1 cellular context compared by ENCODE assay signal in genomic region chr5:148383564-148384388, GRCh38.
TF ChIP-seq lines count a peak whose summit lies in the region.

A gene with protein sequence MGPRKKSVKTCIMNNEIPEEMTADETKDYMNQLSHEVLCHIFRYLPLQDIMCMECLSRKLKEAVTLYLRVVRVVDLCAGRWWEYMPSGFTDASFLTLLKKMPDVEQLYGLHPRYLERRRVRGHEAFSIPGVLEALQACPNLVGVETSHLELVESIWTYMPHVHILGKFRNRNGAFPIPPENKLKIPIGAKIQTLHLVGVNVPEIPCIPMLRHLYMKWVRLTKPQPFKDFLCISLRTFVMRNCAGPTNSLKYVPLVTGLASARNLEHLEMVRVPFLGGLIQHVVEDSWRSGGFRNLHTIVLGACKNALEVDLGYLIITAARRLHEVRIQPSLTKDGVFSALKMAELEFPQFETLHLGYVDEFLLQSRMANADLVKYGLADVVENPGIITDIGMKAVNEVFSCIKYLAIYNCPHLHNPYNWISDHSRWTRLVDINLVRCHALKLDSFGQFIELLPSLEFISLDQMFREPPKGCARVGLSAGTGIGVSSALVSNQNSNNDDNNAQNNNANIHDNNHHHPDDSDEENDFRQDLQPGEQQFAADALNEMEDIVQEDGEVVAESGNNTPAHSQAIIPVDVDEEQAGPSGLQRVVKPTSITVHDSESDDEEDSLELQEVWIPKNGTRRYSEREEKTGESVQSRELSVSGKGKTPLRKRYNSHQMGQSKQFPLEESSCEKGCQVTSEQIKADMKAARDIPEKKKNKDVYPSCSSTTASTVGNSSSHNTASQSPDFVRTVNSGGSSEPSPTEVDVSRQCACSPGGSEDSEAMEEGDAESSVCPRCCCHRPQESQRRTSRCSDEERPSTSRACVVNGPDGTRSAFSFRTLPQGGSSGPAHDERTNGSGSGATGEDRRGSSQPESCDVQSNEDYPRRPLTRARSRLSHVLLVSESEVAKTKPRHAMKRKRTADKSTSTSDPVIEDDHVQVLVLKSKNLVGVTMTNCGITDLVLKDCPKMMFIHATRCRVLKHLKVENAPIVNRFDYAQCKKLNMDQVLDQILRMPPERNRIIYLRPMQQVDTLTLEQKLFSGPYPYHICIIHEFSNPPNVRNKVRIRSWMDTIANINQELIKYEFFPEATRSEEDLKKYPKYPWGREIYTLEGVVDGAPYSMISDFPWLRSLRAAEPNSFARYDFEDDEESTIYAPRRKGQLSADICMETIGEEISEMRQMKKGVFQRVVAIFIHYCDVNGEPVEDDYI (plus strand): TSS chr5:148383958. CDS start chr5:148394777, 10,819 bp downstream.

TF ChIP-seq in HEK293, 187 proteins besides CTCF, POLR2A, EP300 and RAD21 (continued from another document and continues in another):
- TF ChIP-seq, protein P1, sequence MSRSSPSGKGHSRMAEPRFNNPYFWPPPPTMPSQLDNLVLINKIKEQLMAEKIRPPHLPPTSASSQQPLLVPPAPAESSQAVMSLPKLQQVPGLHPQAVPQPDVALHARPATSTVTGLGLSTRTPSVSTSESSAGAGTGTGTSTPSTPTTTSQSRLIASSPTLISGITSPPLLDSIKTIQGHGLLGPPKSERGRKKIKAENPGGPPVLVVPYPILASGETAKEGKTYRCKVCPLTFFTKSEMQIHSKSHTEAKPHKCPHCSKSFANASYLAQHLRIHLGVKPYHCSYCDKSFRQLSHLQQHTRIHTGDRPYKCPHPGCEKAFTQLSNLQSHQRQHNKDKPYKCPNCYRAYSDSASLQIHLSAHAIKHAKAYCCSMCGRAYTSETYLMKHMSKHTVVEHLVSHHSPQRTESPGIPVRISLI (tag by site-specific recombination; IDR thresholded peaks at IDR 0.05) = peak; percentile 64; the same call in 1 of the 2 replicates
- 0 out of 2 replicates have a peak, but pooled peaks have one; percentile 36 for TF ChIP-seq ZNF600 (tag by site-specific recombination; IDR thresholded peaks at IDR 0.05)
- TF ChIP-seq ZSCAN16 (tag by site-specific recombination; IDR thresholded peaks at IDR 0.05) = no peak
- peak; percentile 72 for TF ChIP-seq ZNF610 (tag by site-specific recombination; IDR thresholded peaks at IDR 0.05; ENCODE audit: borderline replicate concordance)
- 0 out of 2 replicates have a peak, but pooled peaks have one; percentile 49 for TF ChIP-seq ZSCAN30 (tag by site-specific recombination; IDR thresholded peaks at IDR 0.05)
- peak; percentile 74 for TF ChIP-seq KLF17 (tag by site-specific recombination; IDR thresholded peaks at IDR 0.05)
- no peak for TF ChIP-seq ZNF488 (tag by site-specific recombination; IDR thresholded peaks at IDR 0.05)
- TF ChIP-seq ZFHX2 (tag by site-specific recombination; conservative IDR thresholded peaks at IDR 0.05) = peak; percentile 71
- TF ChIP-seq ZNF324 (tag by site-specific recombination; IDR thresholded peaks at IDR 0.05) = peak; percentile 56
- no peak for TF ChIP-seq ZNF585B (tag by site-specific recombination; IDR thresholded peaks at IDR 0.05)
- TF ChIP-seq, protein P2, sequence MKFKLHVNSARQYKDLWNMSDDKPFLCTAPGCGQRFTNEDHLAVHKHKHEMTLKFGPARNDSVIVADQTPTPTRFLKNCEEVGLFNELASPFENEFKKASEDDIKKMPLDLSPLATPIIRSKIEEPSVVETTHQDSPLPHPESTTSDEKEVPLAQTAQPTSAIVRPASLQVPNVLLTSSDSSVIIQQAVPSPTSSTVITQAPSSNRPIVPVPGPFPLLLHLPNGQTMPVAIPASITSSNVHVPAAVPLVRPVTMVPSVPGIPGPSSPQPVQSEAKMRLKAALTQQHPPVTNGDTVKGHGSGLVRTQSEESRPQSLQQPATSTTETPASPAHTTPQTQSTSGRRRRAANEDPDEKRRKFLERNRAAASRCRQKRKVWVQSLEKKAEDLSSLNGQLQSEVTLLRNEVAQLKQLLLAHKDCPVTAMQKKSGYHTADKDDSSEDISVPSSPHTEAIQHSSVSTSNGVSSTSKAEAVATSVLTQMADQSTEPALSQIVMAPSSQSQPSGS (tag by site-specific recombination; IDR thresholded peaks at IDR 0.05; ENCODE audit: low read depth) = peak; percentile 19; the same call in 1 of the 2 replicates
- no peak for TF ChIP-seq ZNF747 (tag by site-specific recombination; IDR thresholded peaks at IDR 0.05)
- no peak for TF ChIP-seq ZFP3 (tag by site-specific recombination; IDR thresholded peaks at IDR 0.05; ENCODE audit: low read depth)
- TF ChIP-seq ZNF624 (tag by site-specific recombination; IDR thresholded peaks at IDR 0.05) = no peak
- TF ChIP-seq ZNF596 (tag by site-specific recombination; IDR thresholded peaks at IDR 0.05) = no peak
- no peak for TF ChIP-seq ZNF148 (tag by site-specific recombination; IDR thresholded peaks at IDR 0.05; ENCODE audit: borderline replicate concordance)
- TF ChIP-seq ZNF2 (tag by site-specific recombination; IDR thresholded peaks at IDR 0.05) = peak; percentile 44; the same call in 1 of the 2 replicates
- TF ChIP-seq SCRT1 (tag by site-specific recombination; IDR thresholded peaks at IDR 0.05; ENCODE audit: borderline replicate concordance) = no peak
- TF ChIP-seq ZNF292 (tag by site-specific recombination; IDR thresholded peaks at IDR 0.05; ENCODE audit: borderline replicate concordance, low read depth) = no peak
- TF ChIP-seq ZNF18 (tag by site-specific recombination; IDR thresholded peaks at IDR 0.05) = no peak
- TF ChIP-seq ZNF621 (tag by site-specific recombination; IDR thresholded peaks at IDR 0.05) = no peak
- no peak for TF ChIP-seq MZF1 (tag by site-specific recombination; IDR thresholded peaks at IDR 0.05; ENCODE audit: borderline replicate concordance)
- no peak for TF ChIP-seq ZNF571 (tag by site-specific recombination; IDR thresholded peaks at IDR 0.05)
- no peak for TF ChIP-seq GLI4 (tag by site-specific recombination; IDR thresholded peaks at IDR 0.05)
- no peak for TF ChIP-seq BCL11B (tag by site-specific recombination; IDR thresholded peaks at IDR 0.05; ENCODE audit: low read depth)
- no peak for TF ChIP-seq ZNF513 (tag by site-specific recombination; IDR thresholded peaks at IDR 0.05)
- TF ChIP-seq ZNF549 (tag by site-specific recombination; IDR thresholded peaks at IDR 0.05) = no peak
- no peak for TF ChIP-seq ZNF776 (tag by site-specific recombination; IDR thresholded peaks at IDR 0.05; ENCODE audit: borderline replicate concordance)
- TF ChIP-seq ZNF133 (tag by site-specific recombination; IDR thresholded peaks at IDR 0.05) = no peak
- TF ChIP-seq ZNF76 (tag by site-specific recombination; IDR thresholded peaks at IDR 0.05; ENCODE audit: borderline replicate concordance, low read depth) = peak; percentile 84
- no peak for TF ChIP-seq TCF7L2 (IDR thresholded peaks at IDR 0.05; ENCODE audit: borderline replicate concordance, low read depth, low read length)
- TF ChIP-seq ZNF221 (tag by site-specific recombination; IDR thresholded peaks at IDR 0.05; ENCODE audit: borderline replicate concordance) = no peak
- TF ChIP-seq, protein P3, sequence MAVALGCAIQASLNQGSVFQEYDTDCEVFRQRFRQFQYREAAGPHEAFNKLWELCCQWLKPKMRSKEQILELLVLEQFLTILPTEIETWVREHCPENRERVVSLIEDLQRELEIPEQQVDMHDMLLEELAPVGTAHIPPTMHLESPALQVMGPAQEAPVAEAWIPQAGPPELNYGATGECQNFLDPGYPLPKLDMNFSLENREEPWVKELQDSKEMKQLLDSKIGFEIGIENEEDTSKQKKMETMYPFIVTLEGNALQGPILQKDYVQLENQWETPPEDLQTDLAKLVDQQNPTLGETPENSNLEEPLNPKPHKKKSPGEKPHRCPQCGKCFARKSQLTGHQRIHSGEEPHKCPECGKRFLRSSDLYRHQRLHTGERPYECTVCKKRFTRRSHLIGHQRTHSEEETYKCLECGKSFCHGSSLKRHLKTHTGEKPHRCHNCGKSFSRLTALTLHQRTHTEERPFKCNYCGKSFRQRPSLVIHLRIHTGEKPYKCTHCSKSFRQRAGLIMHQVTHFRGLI (tag by site-specific recombination; IDR thresholded peaks at IDR 0.05) = no peak; the same call in 1 of the 2 replicates
- TF ChIP-seq ZXDB (tag by site-specific recombination; IDR thresholded peaks at IDR 0.05) = peak; percentile 92
- TF ChIP-seq GLIS1 (tag by site-specific recombination; IDR thresholded peaks at IDR 0.05) = no peak
- no peak for TF ChIP-seq ZNF214 (tag by site-specific recombination; IDR thresholded peaks at IDR 0.05; ENCODE audit: borderline replicate concordance)
- TF ChIP-seq ZNF274 (IDR thresholded peaks at IDR 0.05; ENCODE audit: low read length) = no peak
- TF ChIP-seq ZNF274 (tag by site-specific recombination; IDR thresholded peaks at IDR 0.05; ENCODE audit: borderline replicate concordance) = no peak
- peak; percentile 74; the same call in 1 of the 2 replicates for TF ChIP-seq KLF10 (tag by site-specific recombination; IDR thresholded peaks at IDR 0.05)
- TF ChIP-seq ZNF239 (tag by site-specific recombination; IDR thresholded peaks at IDR 0.05) = no peak
- TF ChIP-seq ZNF658 (tag by site-specific recombination; IDR thresholded peaks at IDR 0.05) = no peak
- no peak for TF ChIP-seq ZNF248 (tag by site-specific recombination; IDR thresholded peaks at IDR 0.05)
- TF ChIP-seq ZFP37 (tag by site-specific recombination; IDR thresholded peaks at IDR 0.05) = peak; percentile 84
- no peak for TF ChIP-seq ZNF311 (tag by site-specific recombination; IDR thresholded peaks at IDR 0.05; ENCODE audit: borderline replicate concordance)
- no peak for TF ChIP-seq ZNF157 (tag by site-specific recombination; IDR thresholded peaks at IDR 0.05)
- TF ChIP-seq EGR2 (tag by site-specific recombination; IDR thresholded peaks at IDR 0.05; ENCODE audit: low read depth) = peak; percentile 79
- TF ChIP-seq OVOL3 (tag by site-specific recombination; IDR thresholded peaks at IDR 0.05) = no peak
- TF ChIP-seq ZNF548 (tag by site-specific recombination; IDR thresholded peaks at IDR 0.05) = no peak
- no peak for TF ChIP-seq ZNF132 (tag by site-specific recombination; IDR thresholded peaks at IDR 0.05; ENCODE audit: borderline replicate concordance)
- TF ChIP-seq ZNF664 (tag by site-specific recombination; IDR thresholded peaks at IDR 0.05) = no peak
- no peak for TF ChIP-seq ZNF112 (tag by site-specific recombination; IDR thresholded peaks at IDR 0.05)
- TF ChIP-seq ZNF830 (tag by site-specific recombination; IDR thresholded peaks at IDR 0.05; ENCODE audit: low read depth) = no peak
- TF ChIP-seq PRDM1 (tag by site-specific recombination; IDR thresholded peaks at IDR 0.05) = no peak
- TF ChIP-seq ZNF350 (tag by site-specific recombination; IDR thresholded peaks at IDR 0.05) = no peak
